Comparison of ENCODE assay signal across 2 cellular contexts in the genomic region with DNA sequence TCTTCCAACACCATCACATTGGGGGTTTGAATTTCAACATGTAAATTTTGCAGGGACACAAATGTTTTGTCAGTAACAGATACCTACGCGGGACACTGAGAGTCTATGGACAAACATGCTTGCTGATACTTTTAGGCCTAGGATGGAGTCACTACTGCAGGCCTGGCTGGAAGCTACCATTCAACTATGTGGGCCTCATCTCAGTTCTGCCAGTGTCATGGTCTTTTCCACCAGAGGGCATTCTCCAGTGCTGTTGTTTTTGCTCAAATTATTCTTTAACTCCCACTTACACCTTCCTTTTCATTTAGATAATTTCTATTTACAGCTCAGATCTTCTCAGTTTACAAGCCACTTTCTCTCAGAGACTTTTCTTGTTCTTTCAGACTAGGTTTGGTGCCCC.
TF ChIP-seq lines count a peak whose summit lies in the region.

No MANE protein-coding gene starts in this region.

TF ChIP-seq in liver, 16 proteins besides CTCF, POLR2A, EP300 and RAD21 (continued from another document):
- TF ChIP-seq, protein P1, sequence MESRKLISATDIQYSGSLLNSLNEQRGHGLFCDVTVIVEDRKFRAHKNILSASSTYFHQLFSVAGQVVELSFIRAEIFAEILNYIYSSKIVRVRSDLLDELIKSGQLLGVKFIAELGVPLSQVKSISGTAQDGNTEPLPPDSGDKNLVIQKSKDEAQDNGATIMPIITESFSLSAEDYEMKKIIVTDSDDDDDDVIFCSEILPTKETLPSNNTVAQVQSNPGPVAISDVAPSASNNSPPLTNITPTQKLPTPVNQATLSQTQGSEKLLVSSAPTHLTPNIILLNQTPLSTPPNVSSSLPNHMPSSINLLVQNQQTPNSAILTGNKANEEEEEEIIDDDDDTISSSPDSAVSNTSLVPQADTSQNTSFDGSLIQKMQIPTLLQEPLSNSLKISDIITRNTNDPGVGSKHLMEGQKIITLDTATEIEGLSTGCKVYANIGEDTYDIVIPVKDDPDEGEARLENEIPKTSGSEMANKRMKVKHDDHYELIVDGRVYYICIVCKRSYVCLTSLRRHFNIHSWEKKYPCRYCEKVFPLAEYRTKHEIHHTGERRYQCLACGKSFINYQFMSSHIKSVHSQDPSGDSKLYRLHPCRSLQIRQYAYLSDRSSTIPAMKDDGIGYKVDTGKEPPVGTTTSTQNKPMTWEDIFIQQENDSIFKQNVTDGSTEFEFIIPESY (IDR thresholded peaks at IDR 0.05) = no peak

TF ChIP-seq in HepG2, 621 proteins besides CTCF, POLR2A, EP300 and RAD21 (continued from another document):
- TF ChIP-seq MAFK (conservative IDR thresholded peaks at IDR 0.05 in 1 of 2, IDR thresholded peaks at IDR 0.05 in 1 of 2; ENCODE audit: low read length in 2 of 2) (no peak), ZNF569 (CRISPR knock-in tag; IDR thresholded peaks at IDR 0.05; ENCODE audit: borderline replicate concordance) (no peak), ZNF605 (CRISPR knock-in tag; IDR thresholded peaks at IDR 0.05) (no peak), ZNF761 (CRISPR knock-in tag; conservative IDR thresholded peaks at IDR 0.05) (no peak), SSRP1 (CRISPR knock-in tag; IDR thresholded peaks at IDR 0.05) (no peak), FOXC1 (CRISPR knock-in tag; IDR thresholded peaks at IDR 0.05; ENCODE audit: borderline replicate concordance) (no peak), ZNF335 (CRISPR knock-in tag; IDR thresholded peaks at IDR 0.05) (no peak), HMG20B (CRISPR knock-in tag; conservative IDR thresholded peaks at IDR 0.05) (no peak)
- TF ChIP-seq, protein P2, sequence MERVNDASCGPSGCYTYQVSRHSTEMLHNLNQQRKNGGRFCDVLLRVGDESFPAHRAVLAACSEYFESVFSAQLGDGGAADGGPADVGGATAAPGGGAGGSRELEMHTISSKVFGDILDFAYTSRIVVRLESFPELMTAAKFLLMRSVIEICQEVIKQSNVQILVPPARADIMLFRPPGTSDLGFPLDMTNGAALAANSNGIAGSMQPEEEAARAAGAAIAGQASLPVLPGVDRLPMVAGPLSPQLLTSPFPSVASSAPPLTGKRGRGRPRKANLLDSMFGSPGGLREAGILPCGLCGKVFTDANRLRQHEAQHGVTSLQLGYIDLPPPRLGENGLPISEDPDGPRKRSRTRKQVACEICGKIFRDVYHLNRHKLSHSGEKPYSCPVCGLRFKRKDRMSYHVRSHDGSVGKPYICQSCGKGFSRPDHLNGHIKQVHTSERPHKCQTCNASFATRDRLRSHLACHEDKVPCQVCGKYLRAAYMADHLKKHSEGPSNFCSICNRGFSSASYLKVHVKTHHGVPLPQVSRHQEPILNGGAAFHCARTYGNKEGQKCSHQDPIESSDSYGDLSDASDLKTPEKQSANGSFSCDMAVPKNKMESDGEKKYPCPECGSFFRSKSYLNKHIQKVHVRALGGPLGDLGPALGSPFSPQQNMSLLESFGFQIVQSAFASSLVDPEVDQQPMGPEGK (CRISPR knock-in tag; IDR thresholded peaks at IDR 0.05) = no peak
- TF ChIP-seq, protein P3, sequence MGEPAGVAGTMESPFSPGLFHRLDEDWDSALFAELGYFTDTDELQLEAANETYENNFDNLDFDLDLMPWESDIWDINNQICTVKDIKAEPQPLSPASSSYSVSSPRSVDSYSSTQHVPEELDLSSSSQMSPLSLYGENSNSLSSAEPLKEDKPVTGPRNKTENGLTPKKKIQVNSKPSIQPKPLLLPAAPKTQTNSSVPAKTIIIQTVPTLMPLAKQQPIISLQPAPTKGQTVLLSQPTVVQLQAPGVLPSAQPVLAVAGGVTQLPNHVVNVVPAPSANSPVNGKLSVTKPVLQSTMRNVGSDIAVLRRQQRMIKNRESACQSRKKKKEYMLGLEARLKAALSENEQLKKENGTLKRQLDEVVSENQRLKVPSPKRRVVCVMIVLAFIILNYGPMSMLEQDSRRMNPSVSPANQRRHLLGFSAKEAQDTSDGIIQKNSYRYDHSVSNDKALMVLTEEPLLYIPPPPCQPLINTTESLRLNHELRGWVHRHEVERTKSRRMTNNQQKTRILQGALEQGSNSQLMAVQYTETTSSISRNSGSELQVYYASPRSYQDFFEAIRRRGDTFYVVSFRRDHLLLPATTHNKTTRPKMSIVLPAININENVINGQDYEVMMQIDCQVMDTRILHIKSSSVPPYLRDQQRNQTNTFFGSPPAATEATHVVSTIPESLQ (CRISPR knock-in tag; conservative IDR thresholded peaks at IDR 0.05) = no peak
- TF ChIP-seq, protein P4, sequence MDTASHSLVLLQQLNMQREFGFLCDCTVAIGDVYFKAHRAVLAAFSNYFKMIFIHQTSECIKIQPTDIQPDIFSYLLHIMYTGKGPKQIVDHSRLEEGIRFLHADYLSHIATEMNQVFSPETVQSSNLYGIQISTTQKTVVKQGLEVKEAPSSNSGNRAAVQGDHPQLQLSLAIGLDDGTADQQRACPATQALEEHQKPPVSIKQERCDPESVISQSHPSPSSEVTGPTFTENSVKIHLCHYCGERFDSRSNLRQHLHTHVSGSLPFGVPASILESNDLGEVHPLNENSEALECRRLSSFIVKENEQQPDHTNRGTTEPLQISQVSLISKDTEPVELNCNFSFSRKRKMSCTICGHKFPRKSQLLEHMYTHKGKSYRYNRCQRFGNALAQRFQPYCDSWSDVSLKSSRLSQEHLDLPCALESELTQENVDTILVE (CRISPR knock-in tag; IDR thresholded peaks at IDR 0.05) = no peak
- TF ChIP-seq, protein P5, sequence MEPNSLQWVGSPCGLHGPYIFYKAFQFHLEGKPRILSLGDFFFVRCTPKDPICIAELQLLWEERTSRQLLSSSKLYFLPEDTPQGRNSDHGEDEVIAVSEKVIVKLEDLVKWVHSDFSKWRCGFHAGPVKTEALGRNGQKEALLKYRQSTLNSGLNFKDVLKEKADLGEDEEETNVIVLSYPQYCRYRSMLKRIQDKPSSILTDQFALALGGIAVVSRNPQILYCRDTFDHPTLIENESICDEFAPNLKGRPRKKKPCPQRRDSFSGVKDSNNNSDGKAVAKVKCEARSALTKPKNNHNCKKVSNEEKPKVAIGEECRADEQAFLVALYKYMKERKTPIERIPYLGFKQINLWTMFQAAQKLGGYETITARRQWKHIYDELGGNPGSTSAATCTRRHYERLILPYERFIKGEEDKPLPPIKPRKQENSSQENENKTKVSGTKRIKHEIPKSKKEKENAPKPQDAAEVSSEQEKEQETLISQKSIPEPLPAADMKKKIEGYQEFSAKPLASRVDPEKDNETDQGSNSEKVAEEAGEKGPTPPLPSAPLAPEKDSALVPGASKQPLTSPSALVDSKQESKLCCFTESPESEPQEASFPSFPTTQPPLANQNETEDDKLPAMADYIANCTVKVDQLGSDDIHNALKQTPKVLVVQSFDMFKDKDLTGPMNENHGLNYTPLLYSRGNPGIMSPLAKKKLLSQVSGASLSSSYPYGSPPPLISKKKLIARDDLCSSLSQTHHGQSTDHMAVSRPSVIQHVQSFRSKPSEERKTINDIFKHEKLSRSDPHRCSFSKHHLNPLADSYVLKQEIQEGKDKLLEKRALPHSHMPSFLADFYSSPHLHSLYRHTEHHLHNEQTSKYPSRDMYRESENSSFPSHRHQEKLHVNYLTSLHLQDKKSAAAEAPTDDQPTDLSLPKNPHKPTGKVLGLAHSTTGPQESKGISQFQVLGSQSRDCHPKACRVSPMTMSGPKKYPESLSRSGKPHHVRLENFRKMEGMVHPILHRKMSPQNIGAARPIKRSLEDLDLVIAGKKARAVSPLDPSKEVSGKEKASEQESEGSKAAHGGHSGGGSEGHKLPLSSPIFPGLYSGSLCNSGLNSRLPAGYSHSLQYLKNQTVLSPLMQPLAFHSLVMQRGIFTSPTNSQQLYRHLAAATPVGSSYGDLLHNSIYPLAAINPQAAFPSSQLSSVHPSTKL (CRISPR knock-in tag; IDR thresholded peaks at IDR 0.05) = no peak
